In genomic region chr1:44857446-44857845, GRCh38 we compare ENCODE assay signal across 21 cellular contexts. TPM values are rescaled to one million over a fixed set of nuclear protein-coding genes. Genes with fewer than 3 reads are reported as not detected.
DNase-seq lines count a peak whose midpoint lies in the region; ATAC-seq, FAIRE-seq and TF ChIP-seq lines count a peak whose summit lies in the region.
"Had no signal": no experiment of that assay in that cellular context is flagged by ENCODE, and none has a peak within 500 bp of the region (broad histone marks: within the 10 kb centered on the region; RNA-seq: fewer than 3 reads in every experiment).

No MANE protein-coding gene starts in this region.

- no peak overlapping the region for H2BK5ac ChIP-seq in IMR-90 (ENCODE audit: low read depth, low read length, poor library complexity, severe bottlenecking)

- TF ChIP-seq RAD21 in IMR-90 (IDR thresholded peaks at IDR 0.05; ENCODE audit: low read length) = no peak

- DNase-seq in IMR-90 (no peak), mesenteric fat pad (ENCODE audit: low spot score) (peak; percentile 18), urothelium cell line (ENCODE audit: low spot score) (no peak)
- DNase-seq: AML-193; Caco-2; Calu3; CD4-positive, alpha-beta T cell; CD8-positive, alpha-beta T cell; DMS79 treated with DMSO at 0.1 percent for 48 hours; GF-D8 had no signal

- H3K9me1 ChIP-seq in IMR-90 (ENCODE audit: insufficient read depth, low read length) = 0 out of 2 replicates have a peak, but pooled peaks cover 4% of the 10 kb centered on the region

- peak overlapping the region; percentile 37 for H2AK9ac ChIP-seq in IMR-90 (replicated peaks; ENCODE audit: low read depth, low read length, poor library complexity)

- H2BK15ac ChIP-seq in IMR-90 (ENCODE audit: low read depth, low read length) = no peak overlapping the region

- dilution Hi-C loops in IMR-90 (cut with HindIII; ENCODE audit: low sequenced_read_pairs, unreplicated experiment) = no loop called here

- H3K36me3 ChIP-seq in IMR-90 (ENCODE audit: control insufficient read depth, insufficient read depth, low read length) = peaks cover 5% of the 10 kb centered on the region

- no peak overlapping the region for H2AFZ ChIP-seq in IMR-90 (replicated peaks; ENCODE audit: low read length, poor library complexity)

- no peaks in the 10 kb centered on the region for H3K9me3 ChIP-seq in IMR-90 (ENCODE audit: control insufficient read depth, insufficient read depth, low read length)
- H3K9me3 ChIP-seq: A549; BLaER1 treated with 17β-estradiol and CSF1 and Interleukin-3, amounts not matched to agents 10 nM and 100 nM; Caco-2 had no signal

- H2BK120ac ChIP-seq in IMR-90 (ENCODE audit: low read depth, low read length) = no peak overlapping the region

- H3K4ac ChIP-seq in IMR-90 (ENCODE audit: low read depth, low read length) = no peak overlapping the region

- intact Hi-C loops in IMR-90 (cut with micrococcal nuclease) = no loop called here

- peaks cover 0 to 2% of the 10 kb centered on the region in 2 experiments; a peak in 1 of 4 replicates for H3K79me1 ChIP-seq in IMR-90 (ENCODE audit: low read depth in 1 of 2, low read length in 2 of 2)

- no peak overlapping the region for H3K14ac ChIP-seq in IMR-90 (replicated peaks; ENCODE audit: low read depth, low read length)

- no peak for TF ChIP-seq POLR2A in IMR-90 (IDR thresholded peaks at IDR 0.05; ENCODE audit: low read depth, low read length)

- H3K56ac ChIP-seq in IMR-90 (ENCODE audit: extremely low read depth, insufficient read depth, low read length) = no peak overlapping the region

- no peak overlapping the region for H3K4me2 ChIP-seq in IMR-90 (ENCODE audit: low read depth, low read length)
- H3K4me2 ChIP-seq: A549 had no signal

- no peak for TF ChIP-seq CTCF in IMR-90 (conservative IDR thresholded peaks at IDR 0.05; ENCODE audit: low read depth, low read length)

- H4K91ac ChIP-seq in IMR-90 (ENCODE audit: insufficient read depth, low read depth, low read length) = no peak overlapping the region

- CTCF ChIA-PET in IMR-90 (lab: Yijun Ruan, JAX) = no interaction called here

- H3K18ac ChIP-seq in IMR-90 (ENCODE audit: low read depth, low read length) = no peak overlapping the region

- H2AK5ac ChIP-seq in IMR-90 (ENCODE audit: low read depth, low read length) = no peak overlapping the region

- BruUV-seq in IMR-90 (replicated peaks; lab: Mats Ljungman, UMichigan) = no TSS peak

- whole genome bisulfite sequencing in IMR-90 (ENCODE audit: extremely low coverage in 2 of 2, insufficient read length in 1 of 2), 2 experiments = 100% methylated on average over 1 of the region's 7 CpGs; no CpG with 5 or more reads in 1 of the 2 experiments

- H3K4me3 ChIP-seq in IMR-90 (ENCODE audit: insufficient read depth, low read depth, low read length) = no peak overlapping the region
- H3K4me3 ChIP-seq: A549; BLaER1 treated with 17β-estradiol and CSF1 and Interleukin-3, amounts not matched to agents 10 nM and 100 nM had no signal

- no peak overlapping the region for H3K27ac ChIP-seq in IMR-90 (ENCODE audit: insufficient read depth, low read length)
- H3K27ac ChIP-seq: 22Rv1; A549; BLaER1 treated with 17β-estradiol and CSF1 and Interleukin-3, amounts not matched to agents 10 nM and 100 nM; C4-2B had no signal

- H3K27me3 ChIP-seq in IMR-90 (ENCODE audit: control insufficient read depth, insufficient read depth, low read length) = no peaks in the 10 kb centered on the region
- H3K27me3 ChIP-seq: BLaER1 treated with 17β-estradiol and CSF1 and Interleukin-3, amounts not matched to agents 10 nM and 100 nM had no signal

- H2BK20ac ChIP-seq in IMR-90 (ENCODE audit: low read depth, low read length) = no peak overlapping the region

- ATAC-seq in IMR-90 (ENCODE audit: low read depth) (no peak), HG02678 (IDR thresholded peaks at IDR 0.05; ENCODE audit: unreplicated experiment) (no peak), HG03520 (IDR thresholded peaks at IDR 0.05; ENCODE audit: unreplicated experiment) (no peak)
- ATAC-seq: A549; CD8-positive, alpha-beta T cell had no signal

- POLR2A ChIA-PET in IMR-90 (lab: Charles Lee; ENCODE audit: unreplicated experiment) = no interaction called here

- no peak overlapping the region for H4K5ac ChIP-seq in IMR-90 (ENCODE audit: low read depth, low read length)

- no peak overlapping the region for H4K8ac ChIP-seq in IMR-90 (ENCODE audit: low read depth in 2 of 2, low read length in 2 of 2)

- no peaks in the 10 kb centered on the region for H3K4me1 ChIP-seq in IMR-90 (ENCODE audit: control insufficient read depth, insufficient read depth, low read length)
- H3K4me1 ChIP-seq: A549, Caco-2 had no signal

- H3K23ac ChIP-seq in IMR-90 (ENCODE audit: low read depth, low read length) = no peak overlapping the region

- H4K20me1 ChIP-seq in IMR-90 (ENCODE audit: insufficient read depth, low read length) = no peaks in the 10 kb centered on the region
- H4K20me1 ChIP-seq: BLaER1 treated with 17β-estradiol and CSF1 and Interleukin-3, amounts not matched to agents 10 nM and 100 nM had no signal

- in situ Hi-C loops in IMR-90 (cut with MboI; ENCODE audit: low sequenced_read_pairs) = loop anchor here (25.0 kb wide), 1 partner anchor 130 kb away; the partner anchor contains the start of gene EIF2B3

- H3K9ac ChIP-seq in IMR-90 (ENCODE audit: low read depth, low read length) = no peak overlapping the region
- H3K9ac ChIP-seq: BLaER1 treated with 17β-estradiol and CSF1 and Interleukin-3, amounts not matched to agents 10 nM and 100 nM had no signal

- peak; percentile 32 for FAIRE-seq in urothelium cell line (lab: Jason Lieb, UNC)
- FAIRE-seq: A549, D721Med, G401.6, GM12891, GM19239 had no signal

TF ChIP-seq in IMR-90, 13 proteins besides CTCF, POLR2A, EP300 and RAD21:
- TF ChIP-seq MXI1 (IDR thresholded peaks at IDR 0.05; ENCODE audit: borderline replicate concordance, low read depth, low read length) = no peak
- no peak for TF ChIP-seq CHD1 (IDR thresholded peaks at IDR 0.05; ENCODE audit: low read depth, low read length)
- TF ChIP-seq, protein P1, sequence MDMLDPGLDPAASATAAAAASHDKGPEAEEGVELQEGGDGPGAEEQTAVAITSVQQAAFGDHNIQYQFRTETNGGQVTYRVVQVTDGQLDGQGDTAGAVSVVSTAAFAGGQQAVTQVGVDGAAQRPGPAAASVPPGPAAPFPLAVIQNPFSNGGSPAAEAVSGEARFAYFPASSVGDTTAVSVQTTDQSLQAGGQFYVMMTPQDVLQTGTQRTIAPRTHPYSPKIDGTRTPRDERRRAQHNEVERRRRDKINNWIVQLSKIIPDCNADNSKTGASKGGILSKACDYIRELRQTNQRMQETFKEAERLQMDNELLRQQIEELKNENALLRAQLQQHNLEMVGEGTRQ (IDR thresholded peaks at IDR 0.05; ENCODE audit: low read depth, low read length) = no peak
- no peak for TF ChIP-seq MAFK (IDR thresholded peaks at IDR 0.05; ENCODE audit: low read depth, low read length)
- TF ChIP-seq SMC3 (IDR thresholded peaks at IDR 0.05; ENCODE audit: low read depth, low read length) = no peak
- TF ChIP-seq RFX5 (IDR thresholded peaks at IDR 0.05; ENCODE audit: low read depth, low read length) = no peak
- TF ChIP-seq, protein P2, sequence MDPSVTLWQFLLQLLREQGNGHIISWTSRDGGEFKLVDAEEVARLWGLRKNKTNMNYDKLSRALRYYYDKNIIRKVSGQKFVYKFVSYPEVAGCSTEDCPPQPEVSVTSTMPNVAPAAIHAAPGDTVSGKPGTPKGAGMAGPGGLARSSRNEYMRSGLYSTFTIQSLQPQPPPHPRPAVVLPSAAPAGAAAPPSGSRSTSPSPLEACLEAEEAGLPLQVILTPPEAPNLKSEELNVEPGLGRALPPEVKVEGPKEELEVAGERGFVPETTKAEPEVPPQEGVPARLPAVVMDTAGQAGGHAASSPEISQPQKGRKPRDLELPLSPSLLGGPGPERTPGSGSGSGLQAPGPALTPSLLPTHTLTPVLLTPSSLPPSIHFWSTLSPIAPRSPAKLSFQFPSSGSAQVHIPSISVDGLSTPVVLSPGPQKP (IDR thresholded peaks at IDR 0.05; ENCODE audit: borderline replicate concordance, low read depth, low read length) = no peak
- no peak for TF ChIP-seq CEBPB (IDR thresholded peaks at IDR 0.05; ENCODE audit: low read depth, low read length)
- no peak for TF ChIP-seq NFE2L2 (IDR thresholded peaks at IDR 0.05; ENCODE audit: low read depth, low read length)
- TF ChIP-seq BHLHE40 (IDR thresholded peaks at IDR 0.05; ENCODE audit: low read depth, low read length) = no peak
- no peak for TF ChIP-seq RCOR1 (IDR thresholded peaks at IDR 0.05; ENCODE audit: insufficient replicate concordance, low read length)
- no peak for TF ChIP-seq MAZ (IDR thresholded peaks at IDR 0.05; ENCODE audit: borderline replicate concordance, low read depth, low read length)
- TF ChIP-seq FOS (IDR thresholded peaks at IDR 0.05; ENCODE audit: low read depth, low read length) = no peak

RNA-seq across cellular contexts. Expression of gene PTCH2, which starts 14.4 kb away (rescaled TPM):
- under 0.01 TPM in 2 replicates for total RNA-seq in IMR-90 (2012; rRNA removed)
- polyA plus RNA-seq in IMR-90 (2012; rRNA removed) = 0.56 and 0.66 TPM in 2 replicates
- 0.36 and 0.60 TPM in 2 replicates for polyA plus RNA-seq in IMR-90 (2012; cell fraction: cytosol; rRNA removed)
- polyA plus RNA-seq in IMR-90 (2012; cell fraction: nucleus; rRNA removed; ENCODE audit: low replicate concordance) = 4.1 and 8.2 TPM in 2 replicates
- total RNA-seq in mesenteric fat pad = 0.93 TPM
- total RNA-seq: A172 had no signal

RNA-seq across cellular contexts. Expression of gene BTBD19, which starts 49.1 kb away (rescaled TPM):
- total RNA-seq in IMR-90 (2012; rRNA removed) (0.56 and 0.90 TPM in 2 replicates), mesenteric fat pad (26.1 TPM)
- 16.0 and 17.2 TPM in 2 replicates for polyA plus RNA-seq in IMR-90 (2012; rRNA removed)
- 10.6 and 11.1 TPM in 2 replicates for polyA plus RNA-seq in IMR-90 (2012; cell fraction: cytosol; rRNA removed)
- polyA plus RNA-seq in IMR-90 (2012; cell fraction: nucleus; rRNA removed; ENCODE audit: low replicate concordance) = 141 and 200 TPM in 2 replicates

RNA-seq across cellular contexts. Expression of gene DYNLT4, which starts 50.3 kb away (rescaled TPM):
- total RNA-seq in IMR-90 (2012; rRNA removed) (0.56 TPM in 1 of 2 replicates, not detected in the other), mesenteric fat pad (not detected)
- not detected in 2 replicates for polyA plus RNA-seq in IMR-90 (2012; rRNA removed)
- 0.08 and 0.25 TPM in 2 replicates for polyA plus RNA-seq in IMR-90 (2012; cell fraction: cytosol; rRNA removed)
- polyA plus RNA-seq in IMR-90 (2012; cell fraction: nucleus; rRNA removed; ENCODE audit: low replicate concordance) = 0.34 TPM in 1 of 2 replicates, not detected in the other
- total RNA-seq: A172, Caco-2 had no signal

RNA-seq across cellular contexts. Expression of gene PLK3, which starts 57.3 kb away (rescaled TPM):
- total RNA-seq in IMR-90 (2012; rRNA removed) (15.3 and 15.8 TPM in 2 replicates), mesenteric fat pad (78.0 TPM)
- polyA plus RNA-seq in IMR-90 (2012; rRNA removed) = 51.6 and 52.5 TPM in 2 replicates
- polyA plus RNA-seq in IMR-90 (2012; cell fraction: cytosol; rRNA removed) = 45.2 and 47.2 TPM in 2 replicates
- 238 and 324 TPM in 2 replicates for polyA plus RNA-seq in IMR-90 (2012; cell fraction: nucleus; rRNA removed; ENCODE audit: low replicate concordance)

Comparison
In these comparisons a context has a peak if more than half of its experiments do, and no peak if none do; other contexts are left out.
1. RNA of gene BTBD19, which starts 49.1 kb away (total RNA-seq): 26.1 TPM in mesenteric fat pad (single experiment); 0.56 to 0.90 TPM in IMR-90; every median in the first group is over 10 times any median in the second.